ENCODE assay signal across 16 cellular contexts in genomic region chr2:239750045-239750835, GRCh38.
DNase-seq lines count a peak whose midpoint lies in the region; ATAC-seq and TF ChIP-seq lines count a peak whose summit lies in the region.
"Had no signal": no experiment of that assay in that cellular context is flagged by ENCODE, and none has a peak within 500 bp of the region (broad histone marks: within the 10 kb centered on the region; RNA-seq: fewer than 3 reads in every experiment).

No MANE protein-coding gene starts in this region.

- H3K79me2 ChIP-seq in DND-41 (ENCODE audit: insufficient read depth, low read length) (0 out of 2 replicates have a peak, but pooled peaks cover 2% of the 10 kb centered on the region), Karpas-422 (ENCODE audit: low read length) (no peaks in the 10 kb centered on the region)

- H3K27me3 Mint-ChIP-seq in dendritic cell treated with granulocyte-macrophage colony-stimulating factor and Interleukin-4, amounts not matched to agents 40 ng/mL and 50 ng/mL, for 4 days: peaks cover 5% of the 10 kb centered on the region
- H3K27me3 Mint-ChIP-seq: B cell; CD4-positive, alpha-beta T cell had no signal

- no peak overlapping the region for H3K4me3 Mint-ChIP-seq in dendritic cell treated with granulocyte-macrophage colony-stimulating factor and Interleukin-4, amounts not matched to agents 40 ng/mL and 50 ng/mL, for 4 days
- H3K4me3 Mint-ChIP-seq: B cell; CD4-positive, alpha-beta T cell had no signal

- H3K4me3 ChIP-seq in DND-41 (ENCODE audit: low read depth in 1 of 2, low read length in 2 of 2) (no peak overlapping the region), Karpas-422 (ENCODE audit: low read length) (no peak overlapping the region)
- H3K4me3 ChIP-seq: GM12878 had no signal

- H3K4me2 ChIP-seq in DND-41 (ENCODE audit: insufficient read depth, low read length) (no peak overlapping the region), Karpas-422 (ENCODE audit: low read depth, low read length, poor library complexity, severe bottlenecking) (no peak overlapping the region)

- H3K4me1 ChIP-seq in DND-41 (ENCODE audit: insufficient read depth, low read length) (peaks cover 26% of the 10 kb centered on the region), Karpas-422 (ENCODE audit: low read length) (no peaks in the 10 kb centered on the region)

- H3K9me3 Mint-ChIP-seq in dendritic cell treated with granulocyte-macrophage colony-stimulating factor and Interleukin-4, amounts not matched to agents 40 ng/mL and 50 ng/mL, for 4 days: peaks cover 8% of the 10 kb centered on the region
- H3K9me3 Mint-ChIP-seq: CD4-positive, alpha-beta T cell had no signal

- no peaks in the 10 kb centered on the region for H3K9me3 ChIP-seq in DND-41 (ENCODE audit: insufficient read depth, low read length, severe bottlenecking)
- H3K9me3 ChIP-seq in Karpas-422 (ENCODE audit: low read length): no peaks in the 10 kb centered on the region

- H3K27ac Mint-ChIP-seq in dendritic cell treated with granulocyte-macrophage colony-stimulating factor and Interleukin-4, amounts not matched to agents 40 ng/mL and 50 ng/mL, for 4 days: peak overlapping the region; percentile 9
- H3K27ac Mint-ChIP-seq: B cell had no signal

- H3K9ac ChIP-seq in DND-41 (ENCODE audit: low read depth, low read length): peak overlapping the region; percentile 13; the same call in 1 of the 2 replicates
- no peak overlapping the region for H3K9ac ChIP-seq in Karpas-422 (ENCODE audit: low read length)

- no peaks in the 10 kb centered on the region for H3K36me3 Mint-ChIP-seq in dendritic cell treated with granulocyte-macrophage colony-stimulating factor and Interleukin-4, amounts not matched to agents 40 ng/mL and 50 ng/mL, for 4 days (ENCODE audit: low read depth)

- ATAC-seq in Right ventricle myocardium superior (ENCODE audit: poor library complexity): no peak
- ATAC-seq in DND-41 (ENCODE audit: insufficient read depth, low read depth): no peak
- ATAC-seq: GM12878, HCT116 had no signal

- DNase-seq in Right ventricle myocardium superior (peak; percentile 38), cardiac septum (ENCODE audit: low spot score) (no peak), DND-41 (no peak), Karpas-422 (no peak)
- no peak for DNase-seq in stimulated activated CD8-positive, alpha-beta memory T cell treated with anti-CD3 and anti-CD28 coated beads, Interleukin-4, amount 100 ng/mL, for 48 hours
- DNase-seq: CD4-positive, alpha-beta T cell; DMS79 treated with DMSO at 0.1 percent for 48 hours; EL; GOT3; H7; IMR-90 had no signal

- H4K20me1 ChIP-seq in DND-41 (ENCODE audit: insufficient read depth, low read length) (no peaks in the 10 kb centered on the region), Karpas-422 (ENCODE audit: insufficient read depth, low read depth, low read length) (no peaks in the 10 kb centered on the region)

- H3K36me3 ChIP-seq in DND-41 (ENCODE audit: insufficient read depth, low read length) (no peaks in the 10 kb centered on the region), Karpas-422 (ENCODE audit: insufficient read depth, low read length) (no peaks in the 10 kb centered on the region)

- intact Hi-C loops in Right ventricle myocardium superior (cut with DNase I): no loop called here
- intact Hi-C loops in cardiac septum (cut with DNase I): no loop called here
- intact Hi-C loops in dendritic cell treated with granulocyte-macrophage colony-stimulating factor and Interleukin-4, amounts not matched to agents 40 ng/mL and 50 ng/mL, for 4 days (cut with micrococcal nuclease): no loop called here

- H3K27ac ChIP-seq in DND-41 (ENCODE audit: low read length): peak overlapping the region; percentile 97
- no peak overlapping the region for H3K27ac ChIP-seq in Karpas-422 (ENCODE audit: low read length)
- H3K27ac ChIP-seq: C4-2B had no signal

- H2AFZ ChIP-seq in DND-41 (ENCODE audit: low read depth, low read length) (no peak overlapping the region), Karpas-422 (ENCODE audit: low read length) (no peak overlapping the region)

- no peak for TF ChIP-seq CTCF in DND-41 (IDR thresholded peaks at IDR 0.05; ENCODE audit: borderline replicate concordance, extremely low read depth, low read length, poor library complexity, severe bottlenecking)

- no peaks in the 10 kb centered on the region for H3K9me2 ChIP-seq in Karpas-422 (replicated peaks; ENCODE audit: insufficient read depth, low read length)

- H3K4me1 Mint-ChIP-seq in dendritic cell treated with granulocyte-macrophage colony-stimulating factor and Interleukin-4, amounts not matched to agents 40 ng/mL and 50 ng/mL, for 4 days (ENCODE audit: low read depth): peaks cover 44% of the 10 kb centered on the region

- H3K27me3 ChIP-seq in DND-41 (ENCODE audit: insufficient read depth, low read length, poor library complexity) (no peaks in the 10 kb centered on the region), Karpas-422 (ENCODE audit: low read length) (no peaks in the 10 kb centered on the region)
